In the genomic region with DNA sequence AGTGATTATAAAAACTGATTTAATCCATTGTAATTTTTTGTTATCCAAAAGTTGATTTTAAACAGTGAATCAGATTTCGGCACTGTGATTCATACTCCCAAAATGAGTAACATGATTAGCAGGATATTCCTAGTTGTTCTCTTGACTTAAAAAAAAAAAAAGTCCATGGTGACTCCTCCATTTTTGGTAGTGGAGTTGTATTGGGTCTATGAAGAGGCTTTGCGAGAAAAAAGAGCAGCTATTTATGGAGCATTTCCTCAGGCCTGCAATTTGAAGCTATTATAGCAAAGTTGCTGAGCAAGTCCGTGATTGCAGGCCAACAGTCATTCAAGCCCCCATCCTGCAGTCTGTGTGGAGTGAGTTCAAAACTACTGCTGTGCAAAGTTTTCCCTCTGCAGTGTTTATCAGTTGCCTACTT, we compare ENCODE assay signal across 11 cellular contexts. TPM values are rescaled to one million over a fixed set of nuclear protein-coding genes. Genes with fewer than 3 reads are reported as not detected.
A peak's percentile ranks its signal among the peaks of the same experiment; 100 is the strongest.
DNase-seq lines count a peak whose midpoint lies in the region; ATAC-seq, FAIRE-seq and TF ChIP-seq lines count a peak whose summit lies in the region.
"Had no signal": no experiment of that assay in that cellular context is flagged by ENCODE, and none has a peak within 500 bp of the region (broad histone marks: within the 10 kb centered on the region; RNA-seq: fewer than 3 reads in every experiment).

No MANE protein-coding gene starts in this region.

- no peaks in the 10 kb centered on the region for H3K9me3 Mint-ChIP-seq in activated T-cell treated with anti-CD3 and anti-CD28 coated beads, Interleukin-2, amount 50 U/mL, for 4 hours

- in situ Hi-C loops in HepG2 (cut with HindIII; ENCODE audit: extremely low pct_ligation_motif_present, low pct_unique_long_range_greater_than_20kb), result no loop called here

- peak; percentile 43 for ATAC-seq in Right ventricle myocardium inferior
- peak; percentile 72 for ATAC-seq in HepG2
- no peak for ATAC-seq in activated T-cell treated with anti-CD3 and anti-CD28 coated beads, Interleukin-2, amount 50 U/mL, for 4 hours

- FAIRE-seq in HepG2 (lab: Jason Lieb, UNC), result no peak
- FAIRE-seq: A204.1 had no signal

- H3K4me1 Mint-ChIP-seq in activated T-cell treated with anti-CD3 and anti-CD28 coated beads, Interleukin-2, amount 50 U/mL, for 4 hours (ENCODE audit: low read depth), result no peaks in the 10 kb centered on the region

- H3K36me3 Mint-ChIP-seq in activated T-cell treated with anti-CD3 and anti-CD28 coated beads, Interleukin-2, amount 50 U/mL, for 4 hours (ENCODE audit: insufficient read depth), result no peaks in the 10 kb centered on the region

- TF ChIP-seq POLR2A in HepG2 (IDR thresholded peaks at IDR 0.05; ENCODE audit: insufficient read depth in 1 of 2, low read depth in 2 of 2, low read length in 2 of 2) (no peak), lower leg skin (IDR thresholded peaks at IDR 0.05) (no peak)

- no peaks in the 10 kb centered on the region for H3K27me3 ChIP-seq in HepG2 (ENCODE audit: control insufficient read depth in 1 of 2, insufficient read depth in 2 of 2, low read length in 2 of 2)
- H3K27me3 ChIP-seq: tibial nerve had no signal

- H3K4me3 ChIP-seq in HepG2 (replicated peaks in 1 of 3; ENCODE audit: insufficient read depth in 1 of 3, low read depth in 2 of 3, low read length in 3 of 3) (no peak overlapping the region), lower leg skin (ENCODE audit: low read depth, poor library complexity, severe bottlenecking) (no peak overlapping the region)
- H3K4me3 ChIP-seq: spleen, tibial nerve had no signal

- peaks cover 8% of the 10 kb centered on the region for H3K27me3 Mint-ChIP-seq in activated T-cell treated with anti-CD3 and anti-CD28 coated beads, Interleukin-2, amount 50 U/mL, for 4 hours (ENCODE audit: low read depth)

- WGBS in HepG2 (ENCODE audit: low lambda C conversion rate), result 76% methylated on average over 3 of the region's 3 CpGs
- 15 to 19% methylated on average over 3 of the region's 3 CpGs for WGBS in lower leg skin, 2 donors

- POLR2A ChIA-PET in HepG2 (lab: Yijun Ruan, JAX), result no interaction called here

- peak overlapping the region; percentile 95 for H3K27ac ChIP-seq in epithelial cell of prostate
- H3K27ac ChIP-seq in HepG2 (ENCODE audit: extremely low read length, insufficient read depth, low read length), result no peak overlapping the region

- no peak overlapping the region for H3K9ac ChIP-seq in HepG2 (ENCODE audit: insufficient read depth, low read depth, low read length)

- H3K79me2 ChIP-seq in HepG2 (ENCODE audit: insufficient read depth, low read length), result peaks cover 97% of the 10 kb centered on the region

- no peaks in the 10 kb centered on the region for H3K9me3 ChIP-seq in HepG2 (ENCODE audit: low read length)
- H3K9me3 ChIP-seq: spleen, tibial nerve had no signal

- TF ChIP-seq RAD21 in HepG2 (CRISPR knock-in tag; IDR thresholded peaks at IDR 0.05), result no peak

- peaks cover 2 to 47% of the 10 kb centered on the region in 2 experiments for H3K36me3 ChIP-seq in HepG2 (replicated peaks in 1 of 2; ENCODE audit: control insufficient read depth in 1 of 2, insufficient read depth in 2 of 2, low read length in 2 of 2)
- H3K36me3 ChIP-seq: spleen had no signal

- peaks cover 51% of the 10 kb centered on the region for H3K4me1 ChIP-seq in HepG2 (ENCODE audit: insufficient read depth, low read length)

- no peak for TF ChIP-seq CTCF in HepG2 (CRISPR knock-in tag; IDR thresholded peaks at IDR 0.05)
- no peak for TF ChIP-seq CTCF in lower leg skin (IDR thresholded peaks at IDR 0.05)

- intact Hi-C loops in Right ventricle myocardium inferior (cut with DNase I) (no loop called here), cardiac septum (cut with DNase I) (loop anchor here (1.0 kb wide), 1 partner anchor 29 kb away; a partner anchor contains a TSS), HepG2 (cut with micrococcal nuclease; ENCODE audit: unreplicated experiment) (no loop called here), lower leg skin (cut with DNase I; ENCODE audit: low total_unique reads) (no loop called here)

- peaks cover 29% of the 10 kb centered on the region for H4K20me1 ChIP-seq in HepG2 (ENCODE audit: insufficient read depth, low read length)

- H3K4me3 Mint-ChIP-seq in activated T-cell treated with anti-CD3 and anti-CD28 coated beads, Interleukin-2, amount 50 U/mL, for 4 hours, result no peak overlapping the region

- no peak overlapping the region for H2AFZ ChIP-seq in HepG2 (ENCODE audit: low read length)

- no peak for TF ChIP-seq EP300 in HepG2 (IDR thresholded peaks at IDR 0.05; ENCODE audit: low read depth in 2 of 2, low read length in 2 of 2)
- TF ChIP-seq EP300 in HepG2 (CRISPR knock-in tag; IDR thresholded peaks at IDR 0.05; ENCODE audit: borderline replicate concordance), result no peak

- 0 out of 2 replicates have a peak overlapping the region, but pooled peaks have one; percentile 18 for H3K4me2 ChIP-seq in HepG2 (ENCODE audit: low read depth, low read length)

- DNase-seq in Right ventricle myocardium inferior (ENCODE audit: missing footprints) (no peak), cardiac septum (ENCODE audit: low spot score) (no peak), epithelial cell of prostate (ENCODE audit: low read depth, low spot score) (no peak), HepG2 (ENCODE audit: low spot score) (no peak), NCI-H2081 treated with DMSO at 0.1 percent for 48 hours (lab: John Stamatoyannopoulos, UW) (no peak), NCI-H1105 treated with DMSO at 0.1 percent for 48 hours (lab: John Stamatoyannopoulos, UW) (no peak), lower leg skin (ENCODE audit: low spot score in 2 of 2) (no peak)
- DNase-seq in activated T-cell treated with anti-CD3 and anti-CD28 coated beads, Interleukin-2, amount 50 U/mL, for 4 hours, result no peak
- DNase-seq: spleen had no signal

- CTCF ChIA-PET in HepG2 (lab: Yijun Ruan, JAX; ENCODE audit: low intra/inter-chr PET ratio, low total read pairs), result no interaction called here

- BruUV-seq in HepG2 (replicated peaks; lab: Mats Ljungman, UMichigan), result no TSS peak

TF ChIP-seq in HepG2, 621 proteins besides CTCF, POLR2A, EP300 and RAD21:
- TF ChIP-seq ZSCAN30 (CRISPR knock-in tag; IDR thresholded peaks at IDR 0.05), result no peak
- no peak for TF ChIP-seq MAFK (conservative IDR thresholded peaks at IDR 0.05 in 1 of 2, IDR thresholded peaks at IDR 0.05 in 1 of 2; ENCODE audit: low read length in 2 of 2)
- no peak for TF ChIP-seq HOXD1 (CRISPR knock-in tag; IDR thresholded peaks at IDR 0.05)
- peak; percentile 29; the same call in 1 of the 2 replicates for TF ChIP-seq POGZ (CRISPR knock-in tag; IDR thresholded peaks at IDR 0.05)
- peak; percentile 59; the same call in 1 of the 2 replicates for TF ChIP-seq ZNF256 (CRISPR knock-in tag; conservative IDR thresholded peaks at IDR 0.05)
- TF ChIP-seq HNRNPUL1 (IDR thresholded peaks at IDR 0.05; ENCODE audit: low read depth, low read length), result no peak

RNA-seq across cellular contexts. Expression of a gene that starts 28.8 kb away (rescaled TPM):
- total RNA-seq in Right ventricle myocardium inferior, result 92.9 TPM
- 74.9 TPM for total RNA-seq in cardiac septum
- total RNA-seq in HepG2 (2016; rRNA removed; fragmentation: Illumina TruSeq; extraction: Trizol), result 91.0 and 108 TPM in 2 replicates
- total RNA-seq in HepG2 (2016; cell fraction: cytosol; rRNA removed; fragmentation: Illumina TruSeq; extraction: Trizol; ENCODE audit: low read depth), result 18.3 and 18.7 TPM in 2 replicates
- 92.8 and 93.3 TPM in 2 replicates for total RNA-seq in HepG2 (2016; cell fraction: insoluble cytoplasmic fraction; rRNA removed; fragmentation: Illumina TruSeq; extraction: Trizol)
- 49.6 and 53.1 TPM in 2 replicates for total RNA-seq in HepG2 (2016; cell fraction: membrane; rRNA removed; fragmentation: Illumina TruSeq; extraction: Trizol)
- total RNA-seq in HepG2 (2016; cell fraction: nucleus; rRNA removed; fragmentation: Illumina TruSeq; extraction: Trizol), result 71.2 and 71.8 TPM in 2 replicates
- polyA plus RNA-seq in HepG2 (2011; rRNA removed), result 54.6 and 59.5 TPM in 2 replicates
- 43.4 and 52.7 TPM in 2 replicates for polyA plus RNA-seq in HepG2 (2011; cell fraction: cytosol; rRNA removed)
- polyA plus RNA-seq in HepG2 (2011; cell fraction: nucleus; rRNA removed), result 55.8 and 69.5 TPM in 2 replicates
- 49.5 and 56.9 TPM in 2 replicates for polyA plus RNA-seq in HepG2 (2012)
- polyA plus RNA-seq in HepG2 (2016; cell fraction: cytosol; fragmentation: Illumina TruSeq; extraction: Trizol; ENCODE audit: low read depth), result 10.2 and 10.9 TPM in 2 replicates
- polyA plus RNA-seq in HepG2 (2016; cell fraction: insoluble cytoplasmic fraction; fragmentation: Illumina TruSeq; extraction: Trizol; ENCODE audit: low read depth), result 81.7 and 83.7 TPM in 2 replicates
- polyA plus RNA-seq in HepG2 (2016; cell fraction: membrane; fragmentation: Illumina TruSeq; extraction: Trizol; ENCODE audit: low read depth), result 22.9 and 23.0 TPM in 2 replicates
- 74.1 and 74.4 TPM in 2 replicates for polyA plus RNA-seq in HepG2 (2016; cell fraction: nucleus; fragmentation: Illumina TruSeq; extraction: Trizol; ENCODE audit: insufficient read depth, low read depth)
- polyA minus RNA-seq in HepG2 (2011; rRNA and poly(A)+ RNA removed; ENCODE audit: low replicate concordance), result 196 and 205 TPM in 2 replicates
- polyA minus RNA-seq in HepG2 (2011; cell fraction: cytosol; rRNA and poly(A)+ RNA removed), result 79.4 and 97.8 TPM in 2 replicates
- polyA minus RNA-seq in HepG2 (2011; cell fraction: nucleus; rRNA and poly(A)+ RNA removed), result 115 and 136 TPM in 2 replicates
- under 1 TPM; 0.15 to 0.45 (median 0.35) TPM for total RNA-seq in activated T-cell treated with anti-CD3 and anti-CD28 coated beads, Interleukin-2, amount 50 U/mL, for 4 hours
- total RNA-seq in lower leg skin, result 100 to 1,000 TPM; 164 to 241 (median 211) TPM

Comparison
In these comparisons a context has a peak if more than half of its experiments do, and no peak if none do; other contexts are left out.
1. ATAC-seq: peak in Right ventricle myocardium inferior (single experiment) and HepG2 (single experiment); none in activated T-cell treated with anti-CD3 and anti-CD28 coated beads, Interleukin-2, amount 50 U/mL, for 4 hours (0 of 2).
2. RNA of a gene that starts 28.8 kb away (total RNA-seq): 164 to 241 TPM in lower leg skin, 92.9 TPM in Right ventricle myocardium inferior (single experiment), 18.3 to 108 TPM in HepG2 and 74.9 TPM in cardiac septum (single experiment); 0.15 to 0.45 TPM in activated T-cell treated with anti-CD3 and anti-CD28 coated beads, Interleukin-2, amount 50 U/mL, for 4 hours; every median in the first group is over 10 times any median in the second.